8 cellular contexts compared by ENCODE assay signal in genomic region chr15:88913017-88913849, GRCh38. TPM values are rescaled to one million over a fixed set of nuclear protein-coding genes. Genes with fewer than 3 reads are reported as not detected.
DNase-seq lines count a peak whose midpoint lies in the region; ATAC-seq, FAIRE-seq and TF ChIP-seq lines count a peak whose summit lies in the region.

Gene MFGE8 (minus strand): TSS chr15:88913379. CDS start chr15:88913319, 60 bp downstream.

- peak; percentile 84 for ATAC-seq in HCT116
- peak; percentile 89 for ATAC-seq in central memory CD8-positive, alpha-beta T cell (replicated peaks; ENCODE audit: extremely low read depth, poor library complexity, severe bottlenecking)

- TF ChIP-seq POLR2A in HCT116 (IDR thresholded peaks at IDR 0.05; ENCODE audit: borderline replicate concordance, extremely low read depth, insufficient read depth, insufficient read length), result peak; percentile 16

- peak within 1 kb of the TSS; percentile 88 for H3K27ac Mint-ChIP-seq in central memory CD8-positive, alpha-beta T cell (ENCODE audit: low read depth)

- DNase-seq in GM12864 (ENCODE audit: low read depth) (no peak), HCT116 (ENCODE audit: low read depth, low spot score) (no peak), NCI-H1105 treated with DMSO at 0.1 percent for 48 hours (lab: John Stamatoyannopoulos, UW) (peak; percentile 58), kidney (peak; percentile 90), HPDE6-E6E7 (ENCODE audit: extremely low spot score) (no peak)
- peak; percentile 78 for DNase-seq in activated CD4-positive, CD25-positive, alpha-beta regulatory T cell treated with anti-CD3 and anti-CD28 coated beads, Interleukin-2, amount 50 U/mL, for 72 hours
- DNase-seq in central memory CD8-positive, alpha-beta T cell (ENCODE audit: low spot score in 2 of 2), result peak; percentile 27 to 46
- DNase-seq in stimulated activated CD4-positive, alpha-beta T cell treated with anti-CD3 and anti-CD28 coated beads, Interleukin-15, amount 100 ng/mL, for 1 hour (ENCODE audit: low read depth in 1 of 2, low spot score in 1 of 2), result peak; percentile 36 to 58

- H3K27me3 Mint-ChIP-seq in central memory CD8-positive, alpha-beta T cell, result peaks cover 23% of the 10 kb centered on the region

- BruUV-seq in HCT116 (replicated peaks; lab: Mats Ljungman, UMichigan), result no TSS peak

- no peaks in the 10 kb centered on the region for H4K20me1 ChIP-seq in HCT116 (ENCODE audit: insufficient read depth)

- H3K4me3 Mint-ChIP-seq in central memory CD8-positive, alpha-beta T cell, result peak within 1 kb of the TSS; percentile 94

- H3K9me3 ChIP-seq in HCT116 (ENCODE audit: control insufficient read depth in 1 of 2, insufficient read depth in 1 of 2, low read depth in 1 of 2, low read length in 2 of 2) (no peaks in the 10 kb centered on the region), kidney (ENCODE audit: control insufficient read depth in 1 of 2, low read length in 2 of 2) (no peaks in the 10 kb centered on the region)

- H3K79me2 ChIP-seq in HCT116 (ENCODE audit: insufficient read depth, low read length), result 0 out of 2 replicates have a peak, but pooled peaks cover 6% of the 10 kb centered on the region

- H3K36me3 ChIP-seq in HCT116 (ENCODE audit: control insufficient read depth in 1 of 2, insufficient read depth in 2 of 2, low read length in 2 of 2) (no peaks in the 10 kb centered on the region), kidney (ENCODE audit: control insufficient read depth in 1 of 2, insufficient read depth in 2 of 2, low read length in 2 of 2) (no peaks in the 10 kb centered on the region)

- CTCF ChIA-PET in HCT116 (lab: Charles Lee), result interaction anchor here (1.2 to 4.2 kb wide), 2 partner anchors 8 to 16 kb away, joined by 4 to 16 read pairs; no protein-coding TSS in a partner anchor

- H3K27ac ChIP-seq in HCT116 (ENCODE audit: low read depth, low read length) (peak within 1 kb of the TSS; percentile 84), kidney (ENCODE audit: low read depth in 2 of 2, low read length in 2 of 2) (peak within 1 kb of the TSS; percentile 32 to 49)

- POLR2A ChIA-PET in HCT116 (lab: Charles Lee), result no interaction called here

- peaks cover 23 to 46% of the 10 kb centered on the region in 2 experiments for H3K4me1 ChIP-seq in HCT116 (ENCODE audit: control insufficient read depth in 1 of 2, insufficient read depth in 2 of 2, low read length in 2 of 2)
- H3K4me1 ChIP-seq in kidney (ENCODE audit: control insufficient read depth in 1 of 2, insufficient read depth in 1 of 2, low read depth in 1 of 2, low read length in 2 of 2), result no peaks in the 10 kb centered on the region

- no peak for TF ChIP-seq RAD21 in HCT116 (IDR thresholded peaks at IDR 0.05; ENCODE audit: low read depth)

- intact Hi-C loops in HCT116 (cut with micrococcal nuclease), result no loop called here
- intact Hi-C loops in kidney (cut with DNase I), result no loop called here

- H2AFZ ChIP-seq in HCT116 (ENCODE audit: low read depth, low read length, poor library complexity, severe bottlenecking), result peak within 1 kb of the TSS; percentile 98

- no peaks in the 10 kb centered on the region for H3K9me2 ChIP-seq in HCT116 (ENCODE audit: insufficient read depth)

- peak within 1 kb of the TSS; percentile 94 for H3K4me2 ChIP-seq in HCT116 (ENCODE audit: low read length)

- no peaks in the 10 kb centered on the region for H3K9me3 Mint-ChIP-seq in central memory CD8-positive, alpha-beta T cell

- no peaks in the 10 kb centered on the region for H3K36me3 Mint-ChIP-seq in central memory CD8-positive, alpha-beta T cell (ENCODE audit: insufficient read depth)

- RAD21 ChIA-PET in HCT116 (lab: Charles Lee; ENCODE audit: low non-redundant PET in 1 of 2, low total read pairs in 2 of 2, uncharacterized antibody in 2 of 2, unreplicated experiment in 2 of 2), result no interaction called here

- H3K4me3 ChIP-seq in GM12864 (ENCODE audit: low read depth, low read length), result peak within 1 kb of the TSS; percentile 74
- peak within 1 kb of the TSS; percentile 69 to 76 for H3K4me3 ChIP-seq in HCT116 (replicated peaks in 1 of 2; ENCODE audit: low read depth in 1 of 2, low read length in 2 of 2)
- peak within 1 kb of the TSS; percentile 58 to 68 for H3K4me3 ChIP-seq in kidney (ENCODE audit: low read length in 2 of 2)

- peak within 1 kb of the TSS; percentile 70 for H3K9ac ChIP-seq in HCT116 (ENCODE audit: low read length)
- H3K9ac ChIP-seq in kidney (ENCODE audit: low read length in 2 of 2), result peak within 1 kb of the TSS; percentile 37 to 55

- H3K4me1 Mint-ChIP-seq in central memory CD8-positive, alpha-beta T cell, result peaks cover 10% of the 10 kb centered on the region

- H3K27me3 ChIP-seq in HCT116 (ENCODE audit: insufficient read depth, low read length), result no peaks in the 10 kb centered on the region

- TF ChIP-seq CTCF in GM12864 (IDR thresholded peaks at IDR 0.05; ENCODE audit: low read depth, low read length, missing control alignments) (no peak), HCT116 (IDR thresholded peaks at IDR 0.05 in 2 of 3, conservative IDR thresholded peaks at IDR 0.05 in 1 of 3; ENCODE audit: borderline replicate concordance in 1 of 3, insufficient read depth in 1 of 3, low read depth in 2 of 3, low read length in 2 of 3) (0 out of 6 replicates have a peak, but pooled peaks of 1 of the 3 experiments have one; percentile 6), kidney (IDR thresholded peaks at IDR 0.05; ENCODE audit: borderline replicate concordance, extremely low read depth, insufficient read depth) (no peak)

- no peak for FAIRE-seq in kidney (lab: Jason Lieb, UNC)

TF ChIP-seq in HCT116, 20 proteins besides CTCF, POLR2A, EP300 and RAD21 (continues in another document):
- no peak for TF ChIP-seq ZFX (IDR thresholded peaks at IDR 0.05)
- no peak for TF ChIP-seq SP1 (IDR thresholded peaks at IDR 0.05; ENCODE audit: low read depth)
- TF ChIP-seq ZBTB33 (IDR thresholded peaks at IDR 0.05; ENCODE audit: extremely low read depth, insufficient replicate concordance, low read length), result peak; percentile 31
- TF ChIP-seq YY1 (IDR thresholded peaks at IDR 0.05; ENCODE audit: extremely low read depth, insufficient replicate concordance, low read depth, low read length), result no peak
- TF ChIP-seq JUND (IDR thresholded peaks at IDR 0.05), result no peak
- TF ChIP-seq ATF3 (IDR thresholded peaks at IDR 0.05), result no peak
- TF ChIP-seq ZNF274 (IDR thresholded peaks at IDR 0.05; ENCODE audit: low read depth, low read length), result no peak
- TF ChIP-seq SIN3A (IDR thresholded peaks at IDR 0.05; ENCODE audit: low read depth), result peak; percentile 64
- TF ChIP-seq EZH2phosphoT487 (IDR thresholded peaks at IDR 0.05; ENCODE audit: borderline replicate concordance), result no peak
- TF ChIP-seq TCF7L2 (IDR thresholded peaks at IDR 0.05; ENCODE audit: borderline replicate concordance, extremely low read depth, insufficient read depth, insufficient read length), result peak; percentile 54
- TF ChIP-seq POLR2AphosphoS5 (IDR thresholded peaks at IDR 0.05; ENCODE audit: low read depth, low read length), result peak; percentile 87
- no peak for TF ChIP-seq CBX3 (IDR thresholded peaks at IDR 0.05; ENCODE audit: low read depth)
- TF ChIP-seq CEBPB (IDR thresholded peaks at IDR 0.05; ENCODE audit: low read depth), result no peak
- no peak for TF ChIP-seq SRF (IDR thresholded peaks at IDR 0.05; ENCODE audit: low read depth)
- peak; percentile 55; the same call in 1 of the 2 replicates for TF ChIP-seq MAX (IDR thresholded peaks at IDR 0.05)
- peak; percentile 55; the same call in 1 of the 2 replicates for TF ChIP-seq EGR1 (IDR thresholded peaks at IDR 0.05; ENCODE audit: low read depth)
- TF ChIP-seq ELF1 (IDR thresholded peaks at IDR 0.05; ENCODE audit: borderline replicate concordance, low read depth), result no peak
- no peak for TF ChIP-seq FOSL1 (IDR thresholded peaks at IDR 0.05; ENCODE audit: low read depth)
- no peak for TF ChIP-seq EZH2 (IDR thresholded peaks at IDR 0.05)

RNA-seq across cellular contexts. Expression of gene MFGE8, which starts in this region (rescaled TPM):
- total RNA-seq in HCT116 (2021; ENCODE audit: unreplicated experiment) (70.7 TPM), kidney (184 TPM)
- polyA plus RNA-seq in HCT116 (2012), result 85.6 and 90.0 TPM in 2 replicates
- polyA plus RNA-seq in kidney (ENCODE audit: insufficient read depth, low read depth, low replicate concordance), result 88.0 TPM

Comparison
In these comparisons a context has a peak if more than half of its experiments do, and no peak if none do; other contexts are left out.
1. DNase-seq: peak in NCI-H1105 treated with DMSO at 0.1 percent for 48 hours (single experiment), activated CD4-positive, CD25-positive, alpha-beta regulatory T cell treated with anti-CD3 and anti-CD28 coated beads, Interleukin-2, amount 50 U/mL, for 72 hours (single experiment), central memory CD8-positive, alpha-beta T cell (2 of 2), kidney (single experiment) and stimulated activated CD4-positive, alpha-beta T cell treated with anti-CD3 and anti-CD28 coated beads, Interleukin-15, amount 100 ng/mL, for 1 hour (2 of 2); none in GM12864 (single experiment), HCT116 (single experiment) and HPDE6-E6E7 (single experiment).
2. Peak in every context shown above with its lines, with median percentiles within 50 percentile points of each other: H3K4me3 ChIP-seq.